2 cellular contexts compared by ENCODE assay signal in genomic region chr12:1706284-1707016, GRCh38.
TF ChIP-seq lines count a peak whose summit lies in the region.

No MANE protein-coding gene starts in this region.

TF ChIP-seq in IMR-90, 13 proteins besides CTCF, POLR2A, EP300 and RAD21:
- TF ChIP-seq RFX5 (IDR thresholded peaks at IDR 0.05; ENCODE audit: low read depth, low read length) (no peak), CEBPB (IDR thresholded peaks at IDR 0.05; ENCODE audit: low read depth, low read length) (peak; percentile 55; the same call in 1 of the 2 replicates), ELK1 (IDR thresholded peaks at IDR 0.05; ENCODE audit: borderline replicate concordance, low read depth, low read length) (no peak), MAZ (IDR thresholded peaks at IDR 0.05; ENCODE audit: borderline replicate concordance, low read depth, low read length) (no peak)

TF ChIP-seq in K562, 482 proteins besides CTCF, POLR2A, EP300 and RAD21:
- TF ChIP-seq TEAD4 (IDR thresholded peaks at IDR 0.05; ENCODE audit: low read length) (0 out of 2 replicates have a peak, but pooled peaks have one; percentile 19), TEAD4 (CRISPR knock-in tag; IDR thresholded peaks at IDR 0.05; ENCODE audit: borderline replicate concordance) (no peak), ELF1 (tag; IDR thresholded peaks at IDR 0.05) (0 out of 2 replicates have a peak, but pooled peaks have one; percentile 18), ZNF592 (IDR thresholded peaks at IDR 0.05) (no peak), VEZF1 (CRISPR knock-in tag; IDR thresholded peaks at IDR 0.05) (peak; percentile 26; the same call in 1 of the 2 replicates)
